Comparison of ENCODE assay signal across 25 cellular contexts in genomic region chr16:66677836-66678235, GRCh38.
"Had no signal": no experiment of that assay in that cellular context is flagged by ENCODE, and none has a peak within 500 bp of the region (broad histone marks: within the 10 kb centered on the region; RNA-seq: fewer than 3 reads in every experiment).

No MANE protein-coding gene starts in this region.

- H3K36me3 ChIP-seq: esophagus squamous epithelium, pancreas, right atrium auricular region, thoracic aorta, upper lobe of right lung, uterus had no signal

- DNase-seq: dermis blood vessel endothelial cell; effector memory CD8-positive, alpha-beta T cell; erythroblast; esophagus squamous epithelium; foreskin melanocyte; glutamatergic neuron; kidney; natural killer cell; occipital lobe; pancreas; stimulated activated CD4-positive, alpha-beta T cell treated with anti-CD3 and anti-CD28 coated beads, Interleukin-12 subunit alpha, Interleukin-12 subunit beta, amount 100 ng/mL, for 4 hours; stimulated activated CD4-positive, alpha-beta T cell treated with anti-CD3 and anti-CD28 coated beads, Interleukin-2, amount 100 ng/mL, for 24 hours; stimulated activated CD4-positive, alpha-beta T cell treated with anti-CD3 and anti-CD28 coated beads, Interleukin-4, amount 100 ng/mL, for 24 hours; stimulated activated naive CD8-positive, alpha-beta T cell treated with anti-CD3 and anti-CD28 coated beads, Interleukin-15, Interleukin-2, amounts not matched to agents 100 U/mL and 50 U/mL, for 24 hours; transverse colon; upper lobe of right lung; uterus had no signal

- H3K27ac ChIP-seq: coronary artery, esophagus squamous epithelium, pancreas, right atrium auricular region, thoracic aorta, transverse colon, upper lobe of right lung, uterus had no signal

- H3K27me3 ChIP-seq: esophagus squamous epithelium, pancreas, right atrium auricular region, transverse colon, upper lobe of right lung, uterus had no signal

- H3K4me3 ChIP-seq: coronary artery, esophagus squamous epithelium, lung, pancreas, right atrium auricular region, smooth muscle cell, thoracic aorta, transverse colon, upper lobe of right lung, uterus had no signal

- H3K4me1 ChIP-seq: esophagus squamous epithelium, pancreas, right atrium auricular region, upper lobe of right lung, uterus had no signal

- H3K9me3 ChIP-seq: esophagus squamous epithelium, pancreas, right atrium auricular region, thoracic aorta, transverse colon, upper lobe of right lung, uterus had no signal

- H3K4me2 ChIP-seq: smooth muscle cell had no signal

- ATAC-seq: effector memory CD8-positive, alpha-beta T cell; left lobe of liver; natural killer cell; sciatic nerve; stimulated activated effector memory CD8-positive, alpha-beta T cell treated with anti-CD3 and anti-CD28 coated beads, Interleukin-12 subunit alpha, Interleukin-12 subunit beta, amount 100 ng/mL, for 72 hours; stimulated activated naive CD8-positive, alpha-beta T cell treated with anti-CD3 and anti-CD28 coated beads, Interleukin-15, Interleukin-2, amounts not matched to agents 100 U/mL and 50 U/mL, for 24 hours; upper lobe of right lung had no signal
